10 cellular contexts compared by ENCODE assay signal in genomic region chr3:169998668-169999131, GRCh38. TPM values are rescaled to one million over a fixed set of nuclear protein-coding genes. Genes with fewer than 3 reads are reported as not detected.
A peak's percentile ranks its signal among the peaks of the same experiment; 100 is the strongest.
DNase-seq lines count a peak whose midpoint lies in the region; ATAC-seq and TF ChIP-seq lines count a peak whose summit lies in the region.
"Had no signal": no experiment of that assay in that cellular context is flagged by ENCODE, and none has a peak within 500 bp of the region (broad histone marks: within the 10 kb centered on the region; RNA-seq: fewer than 3 reads in every experiment).

No MANE protein-coding gene starts in this region.

- DNase-seq in activated CD8-positive, alpha-beta T cell treated with anti-CD3 and anti-CD28 coated beads for 36 hours = no peak
- no peak for DNase-seq in activated CD8-positive, alpha-beta T cell treated with anti-CD3 and anti-CD28 coated beads, Interleukin-2, amount 10 ng/mL, durations not matched to agents 7 days and 5 days
- peak; percentile 52 for DNase-seq in amniotic stem cell (lab: John Stamatoyannopoulos, UW)
- DNase-seq in stimulated activated naive CD8-positive, alpha-beta T cell treated with anti-CD3 and anti-CD28 coated beads, Interleukin-15, Interleukin-2, amounts not matched to agents 100 U/mL and 50 U/mL, for 24 hours = no peak
- DNase-seq in H7 = no peak
- no peak for DNase-seq in left ventricle myocardium superior
- no peak for DNase-seq in foreskin melanocyte
- DNase-seq: CD4-positive, alpha-beta memory T cell had no signal

- POLR2A ChIA-PET in activated CD8-positive, alpha-beta T cell treated with anti-CD3 and anti-CD28 coated beads for 36 hours (lab: Charles Lee) = no interaction called here
- POLR2A ChIA-PET in activated CD8-positive, alpha-beta T cell treated with anti-CD3 and anti-CD28 coated beads, Interleukin-2, amount 10 ng/mL, durations not matched to agents 7 days and 5 days (lab: Charles Lee) = no interaction called here

- H3K9me3 Mint-ChIP-seq in activated CD8-positive, alpha-beta T cell treated with anti-CD3 and anti-CD28 coated beads for 36 hours = no peaks in the 10 kb centered on the region
- no peaks in the 10 kb centered on the region for H3K9me3 Mint-ChIP-seq in activated CD8-positive, alpha-beta T cell treated with anti-CD3 and anti-CD28 coated beads, Interleukin-2, amount 10 ng/mL, durations not matched to agents 7 days and 5 days (ENCODE audit: insufficient read depth)
- H3K9me3 Mint-ChIP-seq: CD4-positive, alpha-beta memory T cell had no signal

- H3K27me3 Mint-ChIP-seq in activated CD8-positive, alpha-beta T cell treated with anti-CD3 and anti-CD28 coated beads for 36 hours = no peaks in the 10 kb centered on the region
- no peaks in the 10 kb centered on the region for H3K27me3 Mint-ChIP-seq in activated CD8-positive, alpha-beta T cell treated with anti-CD3 and anti-CD28 coated beads, Interleukin-2, amount 10 ng/mL, durations not matched to agents 7 days and 5 days (ENCODE audit: low read depth)
- H3K27me3 Mint-ChIP-seq: CD4-positive, alpha-beta memory T cell; IgD-negative memory B cell had no signal

- H3K36me3 Mint-ChIP-seq in activated CD8-positive, alpha-beta T cell treated with anti-CD3 and anti-CD28 coated beads for 36 hours (ENCODE audit: low read depth) = peaks cover 19% of the 10 kb centered on the region
- peaks cover 19% of the 10 kb centered on the region for H3K36me3 Mint-ChIP-seq in activated CD8-positive, alpha-beta T cell treated with anti-CD3 and anti-CD28 coated beads, Interleukin-2, amount 10 ng/mL, durations not matched to agents 7 days and 5 days (ENCODE audit: low read depth)
- H3K36me3 Mint-ChIP-seq: IgD-negative memory B cell had no signal

- H3K4me1 Mint-ChIP-seq in activated CD8-positive, alpha-beta T cell treated with anti-CD3 and anti-CD28 coated beads for 36 hours (ENCODE audit: low read depth) = peaks cover 24% of the 10 kb centered on the region
- peaks cover 29% of the 10 kb centered on the region for H3K4me1 Mint-ChIP-seq in activated CD8-positive, alpha-beta T cell treated with anti-CD3 and anti-CD28 coated beads, Interleukin-2, amount 10 ng/mL, durations not matched to agents 7 days and 5 days (ENCODE audit: low read depth)

- peak overlapping the region; percentile 69 for H3K27ac Mint-ChIP-seq in activated CD8-positive, alpha-beta T cell treated with anti-CD3 and anti-CD28 coated beads for 36 hours
- no peak overlapping the region for H3K27ac Mint-ChIP-seq in activated CD8-positive, alpha-beta T cell treated with anti-CD3 and anti-CD28 coated beads, Interleukin-2, amount 10 ng/mL, durations not matched to agents 7 days and 5 days
- H3K27ac Mint-ChIP-seq: IgD-negative memory B cell had no signal

- H3K4me3 Mint-ChIP-seq in activated CD8-positive, alpha-beta T cell treated with anti-CD3 and anti-CD28 coated beads for 36 hours = no peak overlapping the region
- H3K4me3 Mint-ChIP-seq in activated CD8-positive, alpha-beta T cell treated with anti-CD3 and anti-CD28 coated beads, Interleukin-2, amount 10 ng/mL, durations not matched to agents 7 days and 5 days = no peak overlapping the region
- H3K4me3 Mint-ChIP-seq: CD4-positive, alpha-beta memory T cell; IgD-negative memory B cell had no signal

- CTCF ChIA-PET in activated CD8-positive, alpha-beta T cell treated with anti-CD3 and anti-CD28 coated beads for 36 hours (lab: Charles Lee) = interaction anchor here (1.9 kb wide), 1 partner anchor 32 kb away, joined by 5 read pairs; the partner anchor contains the start of gene SEC62
- CTCF ChIA-PET in activated CD8-positive, alpha-beta T cell treated with anti-CD3 and anti-CD28 coated beads, Interleukin-2, amount 10 ng/mL, durations not matched to agents 7 days and 5 days (lab: Charles Lee) = no interaction called here

- no peak for TF ChIP-seq CTCF in activated CD8-positive, alpha-beta T cell treated with anti-CD3 and anti-CD28 coated beads for 36 hours (IDR thresholded peaks at IDR 0.05)

- intact Hi-C loops in activated CD8-positive, alpha-beta T cell treated with anti-CD3 and anti-CD28 coated beads for 36 hours (cut with micrococcal nuclease) = no loop called here
- intact Hi-C loops in left ventricle myocardium superior (cut with micrococcal nuclease) = no loop called here

- H3K27me3 ChIP-seq in H7 (ENCODE audit: control insufficient read depth, insufficient read depth, low read length) = no peaks in the 10 kb centered on the region

- ATAC-seq in activated CD8-positive, alpha-beta T cell treated with anti-CD3 and anti-CD28 coated beads for 36 hours = peak; percentile 31
- no peak for ATAC-seq in activated CD8-positive, alpha-beta T cell treated with anti-CD3 and anti-CD28 coated beads, Interleukin-2, amount 10 ng/mL, durations not matched to agents 7 days and 5 days
- ATAC-seq in HG03139 (IDR thresholded peaks at IDR 0.05; ENCODE audit: unreplicated experiment) = peak; percentile 33
- peak; percentile 11 for ATAC-seq in stimulated activated naive CD8-positive, alpha-beta T cell treated with anti-CD3 and anti-CD28 coated beads, Interleukin-15, Interleukin-2, amounts not matched to agents 100 U/mL and 50 U/mL, for 24 hours
- ATAC-seq in left ventricle myocardium superior = no peak

- H3K4me3 ChIP-seq in H7 (ENCODE audit: insufficient read depth, low read depth, low read length) = no peak overlapping the region

- no peaks in the 10 kb centered on the region for H3K36me3 ChIP-seq in H7 (replicated peaks; ENCODE audit: control insufficient read depth, insufficient read depth, low read length)

RNA-seq across cellular contexts. Expression of gene SEC62, which starts 32.1 kb away (rescaled TPM):
- total RNA-seq in activated CD8-positive, alpha-beta T cell treated with anti-CD3 and anti-CD28 coated beads for 36 hours = 10 to 100 TPM; 52.5 to 60.2 TPM
- total RNA-seq in activated CD8-positive, alpha-beta T cell treated with anti-CD3 and anti-CD28 coated beads, Interleukin-2, amount 10 ng/mL, durations not matched to agents 7 days and 5 days = 10 to 100 TPM; 46.5 to 49.9 TPM
- 11.9 and 15.7 TPM in 2 replicates for total RNA-seq in H7 (2014; rRNA removed; shearing (Covaris generic))
- total RNA-seq in left ventricle myocardium superior = 79.0 TPM

RNA-seq across cellular contexts. Expression of gene GPR160, which starts 39.1 kb away (rescaled TPM):
- 1 to 10 TPM; 6.2 to 8.2 TPM for total RNA-seq in activated CD8-positive, alpha-beta T cell treated with anti-CD3 and anti-CD28 coated beads for 36 hours
- 1 to 10 TPM; 5.0 to 7.4 TPM for total RNA-seq in activated CD8-positive, alpha-beta T cell treated with anti-CD3 and anti-CD28 coated beads, Interleukin-2, amount 10 ng/mL, durations not matched to agents 7 days and 5 days
- 15.4 and 33.1 TPM in 2 replicates for total RNA-seq in H7 (2014; rRNA removed; shearing (Covaris generic))
- 1.0 TPM for total RNA-seq in left ventricle myocardium superior

Comparison
In these comparisons a context has a peak if more than half of its experiments do, and no peak if none do; other contexts are left out.
1. ATAC-seq: peak in activated CD8-positive, alpha-beta T cell treated with anti-CD3 and anti-CD28 coated beads for 36 hours (single experiment), HG03139 (single experiment) and stimulated activated naive CD8-positive, alpha-beta T cell treated with anti-CD3 and anti-CD28 coated beads, Interleukin-15, Interleukin-2, amounts not matched to agents 100 U/mL and 50 U/mL, for 24 hours (single experiment); none in activated CD8-positive, alpha-beta T cell treated with anti-CD3 and anti-CD28 coated beads, Interleukin-2, amount 10 ng/mL, durations not matched to agents 7 days and 5 days (single experiment) and left ventricle myocardium superior (single experiment).